20 cellular contexts compared by ENCODE assay signal in the genomic region with DNA sequence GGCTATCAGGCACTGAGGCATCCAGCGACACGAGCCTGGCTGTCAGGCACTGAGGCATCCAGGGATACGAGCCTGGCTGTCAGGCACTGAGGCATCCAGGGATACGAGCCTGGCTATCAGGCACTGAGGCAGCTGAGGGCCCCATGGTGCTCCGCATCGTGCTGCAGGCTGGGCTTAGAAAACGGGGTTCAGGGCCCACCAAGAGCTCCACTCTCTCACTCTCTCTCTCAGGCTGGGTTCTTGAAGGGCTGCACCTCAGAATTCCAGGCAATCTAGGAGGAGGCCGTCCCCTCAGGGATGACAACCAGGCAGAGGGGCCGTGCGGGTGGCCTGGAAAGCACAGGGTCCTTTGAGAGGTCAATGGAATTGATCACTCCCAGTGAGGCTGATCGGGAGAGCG.
A peak's percentile ranks its signal among the peaks of the same experiment; 100 is the strongest.
DNase-seq lines count a peak whose midpoint lies in the region; ATAC-seq, FAIRE-seq and TF ChIP-seq lines count a peak whose summit lies in the region.
"Had no signal": no experiment of that assay in that cellular context is flagged by ENCODE, and none has a peak within 500 bp of the region (broad histone marks: within the 10 kb centered on the region; RNA-seq: fewer than 3 reads in every experiment).

No MANE protein-coding gene starts in this region.

- no peak for TF ChIP-seq CTCF in left ventricle myocardium inferior (IDR thresholded peaks at IDR 0.05; ENCODE audit: borderline replicate concordance)
- TF ChIP-seq CTCF in RWPE2 (IDR thresholded peaks at IDR 0.05; ENCODE audit: poor library complexity, severe bottlenecking) = no peak
- no peak for TF ChIP-seq CTCF in left lung (IDR thresholded peaks at IDR 0.05)
- TF ChIP-seq CTCF in testis (IDR thresholded peaks at IDR 0.05) = no peak
- TF ChIP-seq CTCF in RWPE1 (conservative IDR thresholded peaks at IDR 0.05; ENCODE audit: low read depth) = no peak

- H3K27ac ChIP-seq in left ventricle myocardium inferior (replicated peaks) (no peak overlapping the region), RWPE2 (ENCODE audit: poor library complexity, severe bottlenecking) (no peak overlapping the region), left lung (no peak overlapping the region), testis (no peak overlapping the region), RWPE1 (no peak overlapping the region)

- H3K9me3 ChIP-seq in left ventricle myocardium inferior (replicated peaks) = peaks cover 26% of the 10 kb centered on the region
- H3K9me3 ChIP-seq in RWPE2 (ENCODE audit: severe bottlenecking) = no peaks in the 10 kb centered on the region
- peaks cover 0 to 7% of the 10 kb centered on the region in 2 donors for H3K9me3 ChIP-seq in left lung
- no peaks in the 10 kb centered on the region for H3K9me3 ChIP-seq in testis
- H3K9me3 ChIP-seq: HAP-1 had no signal

- CTCF ChIA-PET in RWPE1 (lab: Yijun Ruan, JAX) = no interaction called here

- H3K4me1 ChIP-seq in left ventricle myocardium inferior (no peaks in the 10 kb centered on the region), RWPE2 (ENCODE audit: insufficient read depth, poor library complexity, severe bottlenecking) (no peaks in the 10 kb centered on the region), left lung (no peaks in the 10 kb centered on the region), testis (no peaks in the 10 kb centered on the region)
- H3K4me1 ChIP-seq: HAP-1 had no signal

- peaks cover 70% of the 10 kb centered on the region for H3K27me3 ChIP-seq in left ventricle myocardium inferior (ENCODE audit: low read depth)
- H3K27me3 ChIP-seq in RWPE2 (ENCODE audit: insufficient read depth, poor library complexity, severe bottlenecking) = peaks cover 30% of the 10 kb centered on the region
- H3K27me3 ChIP-seq in left lung = peaks cover 3 to 68% of the 10 kb centered on the region in 2 donors
- no peaks in the 10 kb centered on the region for H3K27me3 ChIP-seq in testis

- DNase-seq in Right ventricle myocardium inferior (ENCODE audit: missing footprints) (peak; percentile 46), left ventricle myocardium inferior (no peak), RWPE2 (ENCODE audit: low spot score) (peak; percentile 15), left lung (peak; percentile 10 to 35), testis (peak; percentile 11), RWPE1 (ENCODE audit: low spot score) (no peak), HTR-8/SVneo (ENCODE audit: insufficient read length, low spot score) (no peak)
- DNase-seq: AML-193, Calu3, NCI-H1092 treated with DMSO at 0.1 percent for 48 hours, NCI-H1694 treated with DMSO at 0.1 percent for 48 hours, NCI-H345, NCI-H526 treated with DMSO at 0.1 percent for 48 hours, PC-3, Right ventricle myocardium superior had no signal

- intact Hi-C loops in Right ventricle myocardium inferior (cut with DNase I) (no loop called here), left ventricle myocardium inferior (cut with micrococcal nuclease) (no loop called here), left lung (cut with DNase I) (no loop called here), testis (cut with DNase I; ENCODE audit: low total_unique reads) (no loop called here)

- no peak for TF ChIP-seq POLR2A in testis (IDR thresholded peaks at IDR 0.05)

- ATAC-seq in Right ventricle myocardium inferior (no peak), RWPE2 (ENCODE audit: low read depth) (no peak), left lung (no peak), HG03439 (IDR thresholded peaks at IDR 0.05; ENCODE audit: unreplicated experiment) (no peak)
- ATAC-seq: GM12878, K562, PC-3 had no signal

- POLR2A ChIA-PET in RWPE1 (lab: Yijun Ruan, JAX; ENCODE audit: low non-redundant PET) = no interaction called here

- 84 to 89% methylated on average over 7 to 12 of the region's 12 CpGs for WGBS in testis, 2 donors

- H3K4me3 ChIP-seq in left ventricle myocardium inferior (no peak overlapping the region), RWPE2 (ENCODE audit: severe bottlenecking) (no peak overlapping the region), left lung (no peak overlapping the region), testis (no peak overlapping the region)
- H3K4me3 ChIP-seq: GM12878, HAP-1, K562 had no signal

- no peaks in the 10 kb centered on the region for H3K36me3 ChIP-seq in left ventricle myocardium inferior
- no peaks in the 10 kb centered on the region for H3K36me3 ChIP-seq in RWPE2 (ENCODE audit: low read depth)
- H3K36me3 ChIP-seq in left lung = no peaks in the 10 kb centered on the region
- no peaks in the 10 kb centered on the region for H3K36me3 ChIP-seq in testis (ENCODE audit: low read depth, missing control alignments)
- H3K36me3 ChIP-seq: HAP-1 had no signal

- FAIRE-seq in HTR-8/SVneo (lab: Jason Lieb, UNC) = no peak
- FAIRE-seq: GM12878, GM19239, K562 had no signal

Comparison
In these comparisons a context has a peak if more than half of its experiments do, and no peak if none do; other contexts are left out.
1. DNase-seq: peak in Right ventricle myocardium inferior (single experiment), RWPE2 (single experiment), left lung (2 of 2) and testis (single experiment); none in left ventricle myocardium inferior (single experiment), RWPE1 (single experiment) and HTR-8/SVneo (single experiment).